Comparison of ENCODE assay signal across 1 cellular context in the genomic region with DNA sequence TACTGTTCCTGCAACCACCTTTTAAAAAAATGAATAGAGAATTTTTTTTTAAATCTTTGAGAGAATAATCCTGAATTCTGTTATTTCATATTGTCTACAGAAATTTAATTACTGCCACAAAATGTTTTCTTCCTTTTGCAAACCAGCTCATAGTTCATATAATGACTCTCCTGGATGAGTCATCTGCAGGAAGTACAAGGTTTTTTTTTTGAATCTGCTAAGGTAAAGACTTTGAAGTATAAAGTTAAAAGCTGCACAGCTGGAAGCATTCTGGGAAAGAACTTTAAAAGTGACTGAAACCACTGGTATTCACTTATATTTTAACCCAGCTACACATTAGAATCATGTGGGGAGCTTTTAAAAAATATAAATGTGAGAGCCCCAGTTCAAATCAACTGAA.
TF ChIP-seq lines count a peak whose summit lies in the region.

No MANE protein-coding gene starts in this region.

TF ChIP-seq in GM23338, 12 proteins besides CTCF, POLR2A, EP300 and RAD21 (continued from another document):
- TF ChIP-seq, protein P1, sequence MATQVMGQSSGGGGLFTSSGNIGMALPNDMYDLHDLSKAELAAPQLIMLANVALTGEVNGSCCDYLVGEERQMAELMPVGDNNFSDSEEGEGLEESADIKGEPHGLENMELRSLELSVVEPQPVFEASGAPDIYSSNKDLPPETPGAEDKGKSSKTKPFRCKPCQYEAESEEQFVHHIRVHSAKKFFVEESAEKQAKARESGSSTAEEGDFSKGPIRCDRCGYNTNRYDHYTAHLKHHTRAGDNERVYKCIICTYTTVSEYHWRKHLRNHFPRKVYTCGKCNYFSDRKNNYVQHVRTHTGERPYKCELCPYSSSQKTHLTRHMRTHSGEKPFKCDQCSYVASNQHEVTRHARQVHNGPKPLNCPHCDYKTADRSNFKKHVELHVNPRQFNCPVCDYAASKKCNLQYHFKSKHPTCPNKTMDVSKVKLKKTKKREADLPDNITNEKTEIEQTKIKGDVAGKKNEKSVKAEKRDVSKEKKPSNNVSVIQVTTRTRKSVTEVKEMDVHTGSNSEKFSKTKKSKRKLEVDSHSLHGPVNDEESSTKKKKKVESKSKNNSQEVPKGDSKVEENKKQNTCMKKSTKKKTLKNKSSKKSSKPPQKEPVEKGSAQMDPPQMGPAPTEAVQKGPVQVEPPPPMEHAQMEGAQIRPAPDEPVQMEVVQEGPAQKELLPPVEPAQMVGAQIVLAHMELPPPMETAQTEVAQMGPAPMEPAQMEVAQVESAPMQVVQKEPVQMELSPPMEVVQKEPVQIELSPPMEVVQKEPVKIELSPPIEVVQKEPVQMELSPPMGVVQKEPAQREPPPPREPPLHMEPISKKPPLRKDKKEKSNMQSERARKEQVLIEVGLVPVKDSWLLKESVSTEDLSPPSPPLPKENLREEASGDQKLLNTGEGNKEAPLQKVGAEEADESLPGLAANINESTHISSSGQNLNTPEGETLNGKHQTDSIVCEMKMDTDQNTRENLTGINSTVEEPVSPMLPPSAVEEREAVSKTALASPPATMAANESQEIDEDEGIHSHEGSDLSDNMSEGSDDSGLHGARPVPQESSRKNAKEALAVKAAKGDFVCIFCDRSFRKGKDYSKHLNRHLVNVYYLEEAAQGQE (IDR thresholded peaks at IDR 0.05; ENCODE audit: unreplicated experiment) = no peak
